ENCODE assay signal across 11 cellular contexts in genomic region chr20:17227669-17228623, GRCh38. TPM values are rescaled to one million over a fixed set of nuclear protein-coding genes. Genes with fewer than 3 reads are reported as not detected.
DNase-seq lines count a peak whose midpoint lies in the region; ATAC-seq and TF ChIP-seq lines count a peak whose summit lies in the region.
"Had no signal": no experiment of that assay in that cellular context is flagged by ENCODE, and none has a peak within 500 bp of the region (broad histone marks: within the 10 kb centered on the region; RNA-seq: fewer than 3 reads in every experiment).

No MANE protein-coding gene starts in this region.

- no peak overlapping the region for H3K27ac Mint-ChIP-seq in nephron
- H3K27ac Mint-ChIP-seq: CD8-positive, alpha-beta memory T cell had no signal

- no peak overlapping the region for H3K4ac ChIP-seq in mesenchymal stem cell (ENCODE audit: low read depth in 1 of 2, low read length in 2 of 2)

- H4K8ac ChIP-seq in mesenchymal stem cell (ENCODE audit: low read length), result no peak overlapping the region

- WGBS in mesenchymal stem cell, result 7% methylated on average over 30 of the region's 35 CpGs

- H3K27me3 ChIP-seq in mesenchymal stem cell (ENCODE audit: control insufficient read depth in 1 of 2, insufficient read depth in 1 of 2, low read length in 2 of 2), result peaks cover 57 to 58% of the 10 kb centered on the region in 2 experiments

- peaks cover 12% of the 10 kb centered on the region for H3K4me1 ChIP-seq in mesenchymal stem cell (ENCODE audit: control insufficient read depth, insufficient read depth, low read depth, low read length)

- H3K18ac ChIP-seq in mesenchymal stem cell (ENCODE audit: low read depth in 1 of 2, low read length in 2 of 2), result no peak overlapping the region

- H2AK5ac ChIP-seq in mesenchymal stem cell (ENCODE audit: low read length, severe bottlenecking), result no peak overlapping the region

- no peak overlapping the region for H2AFZ ChIP-seq in mesenchymal stem cell (ENCODE audit: low read depth, low read length)

- no peaks in the 10 kb centered on the region for H3K36me3 ChIP-seq in mesenchymal stem cell (ENCODE audit: control insufficient read depth in 1 of 2, insufficient read depth in 2 of 2, low read depth in 1 of 2, low read length in 2 of 2)

- no peak overlapping the region for H3K14ac ChIP-seq in mesenchymal stem cell (ENCODE audit: low read length in 2 of 2)

- ATAC-seq in HG03097 (IDR thresholded peaks at IDR 0.05; ENCODE audit: low FRiP score, unreplicated experiment) (no peak), HG03045 (IDR thresholded peaks at IDR 0.05; ENCODE audit: unreplicated experiment) (no peak)

- no peak overlapping the region for H4K91ac ChIP-seq in mesenchymal stem cell (ENCODE audit: low read length)

- H3K9ac ChIP-seq in mesenchymal stem cell (ENCODE audit: low read length), result no peak overlapping the region

- no peak for TF ChIP-seq CTCF in nephron (IDR thresholded peaks at IDR 0.05; ENCODE audit: unreplicated experiment in 3 of 3)

- DNase-seq in COR-L47 (lab: John Stamatoyannopoulos, UW) (peak; percentile 48), NCI-H1105 treated with DMSO at 0.1 percent for 48 hours (lab: John Stamatoyannopoulos, UW) (peak; percentile 61), dermis blood vessel endothelial cell (peak; percentile 2), mesenchymal stem cell (no peak)
- no peak for DNase-seq in NK-92 treated with Interleukin-12 subunit alpha and Interleukin-12 subunit beta, amount 100 ng/mL, for 24 hours (lab: John Stamatoyannopoulos, UW)
- DNase-seq: activated CD8-positive, alpha-beta memory T cell treated with anti-CD3 and anti-CD28 coated beads, Interleukin-2, amount 50 U/mL, for 4 hours; CD8-positive, alpha-beta memory T cell had no signal

- H2BK12ac ChIP-seq in mesenchymal stem cell (ENCODE audit: low read length in 2 of 2), result no peak overlapping the region

- no peak overlapping the region for H2BK15ac ChIP-seq in mesenchymal stem cell (ENCODE audit: low read depth, poor library complexity, severe bottlenecking)

- no peak overlapping the region for H3K4me2 ChIP-seq in mesenchymal stem cell (ENCODE audit: low read length, poor library complexity, severe bottlenecking)

- peaks cover 27% of the 10 kb centered on the region for H3K4me1 Mint-ChIP-seq in nephron

- no peak overlapping the region for H3K23ac ChIP-seq in mesenchymal stem cell (ENCODE audit: low read length in 2 of 2)

- peak overlapping the region; percentile 80 to 86 (median 83) for H3K4me3 Mint-ChIP-seq in nephron
- H3K4me3 Mint-ChIP-seq: CD8-positive, alpha-beta memory T cell had no signal

- H3K4me3 ChIP-seq in mesenchymal stem cell (ENCODE audit: insufficient read depth in 1 of 2, low read depth in 1 of 2, low read length in 2 of 2), result no peak overlapping the region

- H3K27ac ChIP-seq in mesenchymal stem cell (ENCODE audit: low read length, poor library complexity, severe bottlenecking), result no peak overlapping the region

- H3K27me3 Mint-ChIP-seq in nephron (ENCODE audit: low read depth), result peaks cover 89% of the 10 kb centered on the region

- H3K36me3 Mint-ChIP-seq in nephron (ENCODE audit: low read depth), result no peaks in the 10 kb centered on the region

- no peak overlapping the region for H2BK120ac ChIP-seq in mesenchymal stem cell (ENCODE audit: low read depth, low read length)

- no peaks in the 10 kb centered on the region for H3K9me3 ChIP-seq in mesenchymal stem cell (ENCODE audit: control insufficient read depth, low read length)

- H2BK5ac ChIP-seq in mesenchymal stem cell (ENCODE audit: low read depth, low read length, poor library complexity, severe bottlenecking), result no peak overlapping the region

- H3K79me1 ChIP-seq in mesenchymal stem cell (replicated peaks; ENCODE audit: low read length, poor library complexity, severe bottlenecking), result no peaks in the 10 kb centered on the region

- H3K9me3 Mint-ChIP-seq in nephron, result no peaks in the 10 kb centered on the region

RNA-seq across cellular contexts. Expression of gene PCSK2, which starts 1.1 kb away (rescaled TPM):
- total RNA-seq in dermis blood vessel endothelial cell, result not detected in 2 replicates
- not detected for polyA plus RNA-seq in mesenchymal stem cell (2013, experiment 1 of 2)
- not detected for polyA plus RNA-seq in mesenchymal stem cell (2013, experiment 2 of 2)
- total RNA-seq: bronchial epithelial cell; CD8-positive, alpha-beta memory T cell had no signal
- polyA plus RNA-seq: CD8-positive, alpha-beta memory T cell had no signal

Comparison
In these comparisons a context has a peak if more than half of its experiments do, and no peak if none do; other contexts are left out.
1. DNase-seq: peak in COR-L47 (single experiment), NCI-H1105 treated with DMSO at 0.1 percent for 48 hours (single experiment) and dermis blood vessel endothelial cell (single experiment); none in mesenchymal stem cell (single experiment) and NK-92 treated with Interleukin-12 subunit alpha and Interleukin-12 subunit beta, amount 100 ng/mL, for 24 hours (single experiment).